Comparison of ENCODE assay signal across 1 cellular context in the genomic region with DNA sequence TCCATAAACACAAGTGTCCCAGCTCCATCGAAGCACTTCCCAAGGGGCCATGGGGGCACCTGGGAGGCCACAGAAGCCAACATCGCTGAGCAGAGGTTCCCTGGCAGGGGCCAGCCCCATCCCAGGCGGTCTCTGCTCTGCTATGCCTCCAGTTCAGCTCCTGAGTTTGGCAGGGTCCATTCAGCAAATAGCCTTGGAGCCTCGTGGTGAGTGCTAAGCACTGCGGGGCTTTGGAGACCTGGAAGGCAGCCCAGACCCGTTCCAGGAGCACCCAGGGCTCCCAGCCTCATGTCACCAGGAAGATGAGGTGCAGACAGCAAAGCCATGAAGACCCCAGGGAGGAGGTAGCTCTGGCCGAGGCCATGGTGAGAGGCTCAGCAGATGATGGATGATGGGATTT.
TF ChIP-seq lines count a peak whose summit lies in the region.

No MANE protein-coding gene starts in this region.

TF ChIP-seq in SK-N-SH treated with all-trans-retinoic acid at 6 μM for 48 hours, 23 proteins besides CTCF, POLR2A, EP300 and RAD21 (continued from another document):
- TF ChIP-seq, protein P1, sequence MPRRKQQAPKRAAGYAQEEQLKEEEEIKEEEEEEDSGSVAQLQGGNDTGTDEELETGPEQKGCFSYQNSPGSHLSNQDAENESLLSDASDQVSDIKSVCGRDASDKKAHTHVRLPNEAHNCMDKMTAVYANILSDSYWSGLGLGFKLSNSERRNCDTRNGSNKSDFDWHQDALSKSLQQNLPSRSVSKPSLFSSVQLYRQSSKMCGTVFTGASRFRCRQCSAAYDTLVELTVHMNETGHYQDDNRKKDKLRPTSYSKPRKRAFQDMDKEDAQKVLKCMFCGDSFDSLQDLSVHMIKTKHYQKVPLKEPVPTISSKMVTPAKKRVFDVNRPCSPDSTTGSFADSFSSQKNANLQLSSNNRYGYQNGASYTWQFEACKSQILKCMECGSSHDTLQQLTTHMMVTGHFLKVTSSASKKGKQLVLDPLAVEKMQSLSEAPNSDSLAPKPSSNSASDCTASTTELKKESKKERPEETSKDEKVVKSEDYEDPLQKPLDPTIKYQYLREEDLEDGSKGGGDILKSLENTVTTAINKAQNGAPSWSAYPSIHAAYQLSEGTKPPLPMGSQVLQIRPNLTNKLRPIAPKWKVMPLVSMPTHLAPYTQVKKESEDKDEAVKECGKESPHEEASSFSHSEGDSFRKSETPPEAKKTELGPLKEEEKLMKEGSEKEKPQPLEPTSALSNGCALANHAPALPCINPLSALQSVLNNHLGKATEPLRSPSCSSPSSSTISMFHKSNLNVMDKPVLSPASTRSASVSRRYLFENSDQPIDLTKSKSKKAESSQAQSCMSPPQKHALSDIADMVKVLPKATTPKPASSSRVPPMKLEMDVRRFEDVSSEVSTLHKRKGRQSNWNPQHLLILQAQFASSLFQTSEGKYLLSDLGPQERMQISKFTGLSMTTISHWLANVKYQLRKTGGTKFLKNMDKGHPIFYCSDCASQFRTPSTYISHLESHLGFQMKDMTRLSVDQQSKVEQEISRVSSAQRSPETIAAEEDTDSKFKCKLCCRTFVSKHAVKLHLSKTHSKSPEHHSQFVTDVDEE (CRISPR knock-in tag; IDR thresholded peaks at IDR 0.05), result no peak
- TF ChIP-seq, protein P2, sequence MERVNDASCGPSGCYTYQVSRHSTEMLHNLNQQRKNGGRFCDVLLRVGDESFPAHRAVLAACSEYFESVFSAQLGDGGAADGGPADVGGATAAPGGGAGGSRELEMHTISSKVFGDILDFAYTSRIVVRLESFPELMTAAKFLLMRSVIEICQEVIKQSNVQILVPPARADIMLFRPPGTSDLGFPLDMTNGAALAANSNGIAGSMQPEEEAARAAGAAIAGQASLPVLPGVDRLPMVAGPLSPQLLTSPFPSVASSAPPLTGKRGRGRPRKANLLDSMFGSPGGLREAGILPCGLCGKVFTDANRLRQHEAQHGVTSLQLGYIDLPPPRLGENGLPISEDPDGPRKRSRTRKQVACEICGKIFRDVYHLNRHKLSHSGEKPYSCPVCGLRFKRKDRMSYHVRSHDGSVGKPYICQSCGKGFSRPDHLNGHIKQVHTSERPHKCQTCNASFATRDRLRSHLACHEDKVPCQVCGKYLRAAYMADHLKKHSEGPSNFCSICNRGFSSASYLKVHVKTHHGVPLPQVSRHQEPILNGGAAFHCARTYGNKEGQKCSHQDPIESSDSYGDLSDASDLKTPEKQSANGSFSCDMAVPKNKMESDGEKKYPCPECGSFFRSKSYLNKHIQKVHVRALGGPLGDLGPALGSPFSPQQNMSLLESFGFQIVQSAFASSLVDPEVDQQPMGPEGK (CRISPR knock-in tag; IDR thresholded peaks at IDR 0.05; ENCODE audit: borderline replicate concordance), result no peak
- TF ChIP-seq BACH2 (CRISPR knock-in tag; IDR thresholded peaks at IDR 0.05; ENCODE audit: borderline replicate concordance), result no peak
- TF ChIP-seq TOX (CRISPR knock-in tag; IDR thresholded peaks at IDR 0.05; ENCODE audit: borderline replicate concordance), result no peak
TF ChIP-seq in SK-N-SH treated with all-trans-retinoic acid at 6 μM for 48 hours: peak in this region for 0.
